1 cellular context compared by ENCODE assay signal in the genomic region with DNA sequence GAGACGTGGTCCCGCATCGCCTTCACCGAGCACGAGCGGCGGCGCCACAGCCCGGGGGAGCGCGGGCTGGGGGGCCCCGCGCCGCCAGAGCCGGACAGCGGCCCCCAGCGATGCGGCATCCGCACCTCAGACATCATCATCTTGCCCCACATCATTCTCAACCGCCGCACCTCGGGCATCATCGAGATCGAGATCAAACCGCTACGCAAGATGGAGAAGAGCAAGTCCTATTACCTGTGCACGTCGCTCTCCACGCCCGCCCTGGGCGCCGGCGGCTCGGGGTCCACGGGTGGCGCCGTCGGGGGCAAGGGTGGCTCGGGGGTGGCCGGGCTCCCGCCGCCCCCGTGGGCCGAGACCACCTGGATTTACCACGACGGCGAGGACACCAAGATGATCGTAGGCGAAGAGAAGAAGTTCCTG.
A peak's percentile ranks its signal among the peaks of the same experiment; 100 is the strongest.
TF ChIP-seq lines count a peak whose summit lies in the region.

No MANE protein-coding gene starts in this region.

TF ChIP-seq in K562, 482 proteins besides CTCF, POLR2A, EP300 and RAD21 (continued from another document):
- TF ChIP-seq, protein P1, sequence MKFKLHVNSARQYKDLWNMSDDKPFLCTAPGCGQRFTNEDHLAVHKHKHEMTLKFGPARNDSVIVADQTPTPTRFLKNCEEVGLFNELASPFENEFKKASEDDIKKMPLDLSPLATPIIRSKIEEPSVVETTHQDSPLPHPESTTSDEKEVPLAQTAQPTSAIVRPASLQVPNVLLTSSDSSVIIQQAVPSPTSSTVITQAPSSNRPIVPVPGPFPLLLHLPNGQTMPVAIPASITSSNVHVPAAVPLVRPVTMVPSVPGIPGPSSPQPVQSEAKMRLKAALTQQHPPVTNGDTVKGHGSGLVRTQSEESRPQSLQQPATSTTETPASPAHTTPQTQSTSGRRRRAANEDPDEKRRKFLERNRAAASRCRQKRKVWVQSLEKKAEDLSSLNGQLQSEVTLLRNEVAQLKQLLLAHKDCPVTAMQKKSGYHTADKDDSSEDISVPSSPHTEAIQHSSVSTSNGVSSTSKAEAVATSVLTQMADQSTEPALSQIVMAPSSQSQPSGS (CRISPR knock-in tag; IDR thresholded peaks at IDR 0.05), result 0 out of 2 replicates have a peak, but pooled peaks have one; percentile 26
- no peak for TF ChIP-seq PHB2 (IDR thresholded peaks at IDR 0.05; ENCODE audit: low read depth)
